In genomic region chr5:38846379-38846967, GRCh38 we compare ENCODE assay signal across 9 cellular contexts. TPM values are rescaled to one million over a fixed set of nuclear protein-coding genes. Genes with fewer than 3 reads are reported as not detected.
A peak's percentile ranks its signal among the peaks of the same experiment; 100 is the strongest.
DNase-seq lines count a peak whose midpoint lies in the region; ATAC-seq and TF ChIP-seq lines count a peak whose summit lies in the region.
"Had no signal": no experiment of that assay in that cellular context is flagged by ENCODE, and none has a peak within 500 bp of the region (broad histone marks: within the 10 kb centered on the region; RNA-seq: fewer than 3 reads in every experiment).

No MANE protein-coding gene starts in this region.

- peak overlapping the region; percentile 100 for H3K9ac ChIP-seq in mammary epithelial cell (ENCODE audit: insufficient read depth, low read length)

- BruUV-seq in mammary epithelial cell (replicated peaks; lab: Mats Ljungman, UMichigan): TSS peak; percentile 35

- peak overlapping the region; percentile 57 for H3K27ac Mint-ChIP-seq in type B pancreatic cell

- dilution Hi-C loops in mammary epithelial cell (cut with HindIII; ENCODE audit: low sequenced_read_pairs): no loop called here

- no peaks in the 10 kb centered on the region for H3K27me3 ChIP-seq in mammary epithelial cell (ENCODE audit: insufficient read depth, low read length)
- no peaks in the 10 kb centered on the region for H3K27me3 ChIP-seq in lung (ENCODE audit: control insufficient read depth, insufficient read depth)

- in situ Hi-C loops in mammary epithelial cell (cut with MboI; ENCODE audit: low sequenced_read_pairs in 2 of 2): no loop called here

- H3K36me3 ChIP-seq in mammary epithelial cell (ENCODE audit: insufficient read depth, low read length) (peaks cover 7% of the 10 kb centered on the region), lung (ENCODE audit: control insufficient read depth in 2 of 2, insufficient read depth in 2 of 2, low read length in 2 of 2) (peaks cover 2 to 3% of the 10 kb centered on the region in 2 donors)

- H3K9me3 Mint-ChIP-seq in activated T-cell treated with anti-CD3 and anti-CD28 coated beads, Interleukin-2, amount 50 U/mL, for 4 hours: no peaks in the 10 kb centered on the region
- H3K9me3 Mint-ChIP-seq in type B pancreatic cell: peaks cover 3% of the 10 kb centered on the region

- ATAC-seq in activated T-cell treated with anti-CD3 and anti-CD28 coated beads, Interleukin-2, amount 50 U/mL, for 4 hours: no peak
- ATAC-seq in lung (ENCODE audit: insufficient read depth, low FRiP score): no peak
- no peak for ATAC-seq in HG02884 (IDR thresholded peaks at IDR 0.05; ENCODE audit: unreplicated experiment)

- H3K27me3 Mint-ChIP-seq in activated T-cell treated with anti-CD3 and anti-CD28 coated beads, Interleukin-2, amount 50 U/mL, for 4 hours (ENCODE audit: low read depth): peaks cover 60% of the 10 kb centered on the region
- peaks cover 69% of the 10 kb centered on the region for H3K27me3 Mint-ChIP-seq in type B pancreatic cell

- WGBS in mammary epithelial cell (ENCODE audit: low coverage, missing lambda C conversion rate): 3% methylated on average over 11 of the region's 22 CpGs
- 19 to 24% methylated on average over 22 of the region's 22 CpGs for WGBS in lung, 2 donors

- intact Hi-C loops in mammary epithelial cell (cut with micrococcal nuclease): loop anchor here (10.0 kb wide), 1 partner anchor 228 kb away; the partner anchor contains the start of gene RICTOR

- no peaks in the 10 kb centered on the region for H4K20me1 ChIP-seq in mammary epithelial cell (ENCODE audit: insufficient read depth, low read length)

- DNase-seq in activated T-cell treated with anti-CD3 and anti-CD28 coated beads, Interleukin-2, amount 50 U/mL, for 4 hours: no peak
- DNase-seq in activated T-cell treated with anti-CD3 and anti-CD28 coated beads, Interleukin-2, amount 50 U/mL, for 1 hour: no peak
- no peak for DNase-seq in mammary epithelial cell
- no peak for DNase-seq in lung (ENCODE audit: low spot score)
- no peak for DNase-seq in type B pancreatic cell (ENCODE audit: extremely low spot score, unreplicated experiment)
- no peak for DNase-seq in NCI-H1930 (lab: John Stamatoyannopoulos, UW)
- DNase-seq in NCI-H2171 treated with DMSO at 0.1 percent for 48 hours (lab: John Stamatoyannopoulos, UW): no peak
- DNase-seq: DND-41 had no signal

- peaks cover 17% of the 10 kb centered on the region for H3K4me1 ChIP-seq in mammary epithelial cell (ENCODE audit: insufficient read depth, low read length)
- peaks cover 8% of the 10 kb centered on the region in 2 donors for H3K4me1 ChIP-seq in lung (ENCODE audit: control insufficient read depth in 2 of 2, insufficient read depth in 2 of 2, low read length in 2 of 2)

- H2AFZ ChIP-seq in mammary epithelial cell (ENCODE audit: low read depth, low read length): peak overlapping the region; percentile 34

- H3K4me3 ChIP-seq in mammary epithelial cell (replicated peaks in 1 of 3; ENCODE audit: insufficient read depth in 1 of 3, low read depth in 2 of 3, low read length in 3 of 3) (peak overlapping the region; percentile 96 to 98 (median 97)), lung (peak overlapping the region; percentile 66)

- H3K79me2 ChIP-seq in mammary epithelial cell (ENCODE audit: insufficient read depth, low read length): peaks cover 92% of the 10 kb centered on the region

- TF ChIP-seq CTCF in mammary epithelial cell (conservative IDR thresholded peaks at IDR 0.05 in 1 of 2, IDR thresholded peaks at IDR 0.05 in 1 of 2; ENCODE audit: extremely low read depth in 1 of 2, insufficient read depth in 1 of 2, low read depth in 1 of 2, low read length in 2 of 2) (no peak), lung (IDR thresholded peaks at IDR 0.05; ENCODE audit: control extremely low read depth, extremely low read depth) (no peak), type B pancreatic cell (conservative IDR thresholded peaks at IDR 0.05) (no peak)

- CTCF ChIA-PET in mammary epithelial cell (lab: Charles Lee; ENCODE audit: low non-redundant PET): interaction anchor here (0.7 kb wide), 1 partner anchor 14 kb away, joined by 4 read pairs; no protein-coding TSS in a partner anchor

- H3K4me1 Mint-ChIP-seq in activated T-cell treated with anti-CD3 and anti-CD28 coated beads, Interleukin-2, amount 50 U/mL, for 4 hours (ENCODE audit: low read depth): peaks cover 8% of the 10 kb centered on the region
- H3K4me1 Mint-ChIP-seq in type B pancreatic cell (ENCODE audit: unreplicated experiment): peaks cover 4% of the 10 kb centered on the region

- no peaks in the 10 kb centered on the region for H3K36me3 Mint-ChIP-seq in activated T-cell treated with anti-CD3 and anti-CD28 coated beads, Interleukin-2, amount 50 U/mL, for 4 hours (ENCODE audit: insufficient read depth)
- H3K36me3 Mint-ChIP-seq in type B pancreatic cell: no peaks in the 10 kb centered on the region

- peak overlapping the region; percentile 27 for H3K4me3 Mint-ChIP-seq in activated T-cell treated with anti-CD3 and anti-CD28 coated beads, Interleukin-2, amount 50 U/mL, for 4 hours
- peak overlapping the region; percentile 87 for H3K4me3 Mint-ChIP-seq in type B pancreatic cell

- H3K27ac ChIP-seq in mammary epithelial cell (ENCODE audit: insufficient read depth, low read depth, low read length) (peak overlapping the region; percentile 100), lung (ENCODE audit: low read depth in 1 of 2, low read length in 1 of 2) (peak overlapping the region; percentile 94)

- peaks cover 4% of the 10 kb centered on the region for H3K9me3 ChIP-seq in mammary epithelial cell (replicated peaks; ENCODE audit: insufficient read depth, low read length)
- H3K9me3 ChIP-seq in lung (ENCODE audit: control insufficient read depth in 2 of 2, insufficient read depth in 1 of 2, low read length in 1 of 2): no peaks in the 10 kb centered on the region

- peak overlapping the region; percentile 82 for H3K4me2 ChIP-seq in mammary epithelial cell (ENCODE audit: insufficient read depth, low read depth, low read length)

RNA-seq across cellular contexts. Expression of gene OSMR, which starts 0.7 kb away (rescaled TPM):
- total RNA-seq in activated T-cell treated with anti-CD3 and anti-CD28 coated beads, Interleukin-2, amount 50 U/mL, for 4 hours: under 1 TPM; 0.08 to 0.16 (median 0.15) TPM
- total RNA-seq in mammary epithelial cell: 100 to 1,000 TPM in 1 of 2 donors, 10 to 100 TPM in 1; 97.7 to 111 TPM
- 48.9 TPM for polyA plus RNA-seq in mammary epithelial cell
- polyA minus RNA-seq in mammary epithelial cell: 96.5 TPM
- 10 to 100 TPM; 51.7 to 72.8 TPM for total RNA-seq in lung
- polyA plus RNA-seq in lung: 10 to 100 TPM; 15.4 to 63.0 TPM
- 1.3 and 1.6 TPM in 2 replicates for total RNA-seq in type B pancreatic cell (ENCODE audit: low replicate concordance)

Comparison
In these comparisons a context has a peak if more than half of its experiments do, and no peak if none do; other contexts are left out.
1. RNA of gene OSMR, which starts 0.7 kb away (total RNA-seq): 97.7 to 111 TPM in mammary epithelial cell and 51.7 to 72.8 TPM in lung; 1.3 to 1.6 TPM in type B pancreatic cell and 0.08 to 0.16 TPM in activated T-cell treated with anti-CD3 and anti-CD28 coated beads, Interleukin-2, amount 50 U/mL, for 4 hours; every median in the first group is over 10 times any median in the second.